In genomic region chr10:61691667-61692066, GRCh38 we compare ENCODE assay signal across 4 cellular contexts. TPM values are rescaled to one million over a fixed set of nuclear protein-coding genes. Genes with fewer than 3 reads are reported as not detected.
"Had no signal": no experiment of that assay in that cellular context is flagged by ENCODE, and none has a peak within 500 bp of the region (broad histone marks: within the 10 kb centered on the region; RNA-seq: fewer than 3 reads in every experiment).

No MANE protein-coding gene starts in this region.

RNA-seq across cellular contexts. Expression of gene CABCOCO1, which starts 28.9 kb away (rescaled TPM):
- total RNA-seq: HepG2, HT-29, HT1080 had no signal
- polyA plus RNA-seq: HepG2, IgD-negative memory B cell had no signal
